Comparison of ENCODE assay signal across 1 cellular context in the genomic region with DNA sequence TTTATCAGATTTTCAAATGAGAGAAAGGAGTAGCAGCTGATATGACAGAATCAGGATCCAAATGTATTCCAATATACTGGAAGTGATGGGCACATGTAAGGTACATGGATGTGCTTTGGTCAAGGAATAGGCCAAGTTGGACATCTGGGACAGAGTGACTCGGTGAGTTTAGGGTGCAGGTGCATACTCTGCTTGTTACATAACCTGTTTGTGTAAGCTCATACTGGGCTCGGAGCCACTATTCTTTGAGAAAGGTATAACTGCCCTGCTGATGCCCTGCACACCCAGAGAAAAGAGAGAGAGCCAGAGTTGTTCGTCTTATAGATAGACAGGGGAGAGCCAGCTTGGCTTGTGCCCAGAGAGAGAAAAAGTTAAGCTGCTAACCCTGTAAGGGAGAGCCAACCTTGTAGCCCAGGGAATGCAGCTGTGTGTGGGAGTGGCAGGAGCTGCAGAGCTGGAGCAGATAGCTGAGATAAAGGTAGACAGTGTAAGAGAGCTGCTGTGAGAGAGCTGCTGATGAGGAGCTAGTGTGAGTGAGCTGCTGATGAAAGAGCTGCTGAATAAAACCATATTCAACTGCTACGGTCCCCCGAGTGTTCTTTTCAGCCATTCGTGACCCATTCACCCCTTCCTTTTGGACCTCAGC.
A peak's percentile ranks its signal among the peaks of the same experiment; 100 is the strongest.
TF ChIP-seq lines count a peak whose summit lies in the region.

No MANE protein-coding gene starts in this region.

TF ChIP-seq in HepG2, 621 proteins besides CTCF, POLR2A, EP300 and RAD21:
- no peak for TF ChIP-seq ZNF558 (CRISPR knock-in tag; IDR thresholded peaks at IDR 0.05; ENCODE audit: borderline replicate concordance)
- TF ChIP-seq, protein P1, sequence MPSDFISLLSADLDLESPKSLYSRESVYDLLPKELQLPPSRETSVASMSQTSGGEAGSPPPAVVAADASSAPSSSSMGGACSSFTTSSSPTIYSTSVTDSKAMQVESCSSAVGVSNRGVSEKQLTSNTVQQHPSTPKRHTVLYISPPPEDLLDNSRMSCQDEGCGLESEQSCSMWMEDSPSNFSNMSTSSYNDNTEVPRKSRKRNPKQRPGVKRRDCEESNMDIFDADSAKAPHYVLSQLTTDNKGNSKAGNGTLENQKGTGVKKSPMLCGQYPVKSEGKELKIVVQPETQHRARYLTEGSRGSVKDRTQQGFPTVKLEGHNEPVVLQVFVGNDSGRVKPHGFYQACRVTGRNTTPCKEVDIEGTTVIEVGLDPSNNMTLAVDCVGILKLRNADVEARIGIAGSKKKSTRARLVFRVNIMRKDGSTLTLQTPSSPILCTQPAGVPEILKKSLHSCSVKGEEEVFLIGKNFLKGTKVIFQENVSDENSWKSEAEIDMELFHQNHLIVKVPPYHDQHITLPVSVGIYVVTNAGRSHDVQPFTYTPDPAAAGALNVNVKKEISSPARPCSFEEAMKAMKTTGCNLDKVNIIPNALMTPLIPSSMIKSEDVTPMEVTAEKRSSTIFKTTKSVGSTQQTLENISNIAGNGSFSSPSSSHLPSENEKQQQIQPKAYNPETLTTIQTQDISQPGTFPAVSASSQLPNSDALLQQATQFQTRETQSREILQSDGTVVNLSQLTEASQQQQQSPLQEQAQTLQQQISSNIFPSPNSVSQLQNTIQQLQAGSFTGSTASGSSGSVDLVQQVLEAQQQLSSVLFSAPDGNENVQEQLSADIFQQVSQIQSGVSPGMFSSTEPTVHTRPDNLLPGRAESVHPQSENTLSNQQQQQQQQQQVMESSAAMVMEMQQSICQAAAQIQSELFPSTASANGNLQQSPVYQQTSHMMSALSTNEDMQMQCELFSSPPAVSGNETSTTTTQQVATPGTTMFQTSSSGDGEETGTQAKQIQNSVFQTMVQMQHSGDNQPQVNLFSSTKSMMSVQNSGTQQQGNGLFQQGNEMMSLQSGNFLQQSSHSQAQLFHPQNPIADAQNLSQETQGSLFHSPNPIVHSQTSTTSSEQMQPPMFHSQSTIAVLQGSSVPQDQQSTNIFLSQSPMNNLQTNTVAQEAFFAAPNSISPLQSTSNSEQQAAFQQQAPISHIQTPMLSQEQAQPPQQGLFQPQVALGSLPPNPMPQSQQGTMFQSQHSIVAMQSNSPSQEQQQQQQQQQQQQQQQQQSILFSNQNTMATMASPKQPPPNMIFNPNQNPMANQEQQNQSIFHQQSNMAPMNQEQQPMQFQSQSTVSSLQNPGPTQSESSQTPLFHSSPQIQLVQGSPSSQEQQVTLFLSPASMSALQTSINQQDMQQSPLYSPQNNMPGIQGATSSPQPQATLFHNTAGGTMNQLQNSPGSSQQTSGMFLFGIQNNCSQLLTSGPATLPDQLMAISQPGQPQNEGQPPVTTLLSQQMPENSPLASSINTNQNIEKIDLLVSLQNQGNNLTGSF (CRISPR knock-in tag; IDR thresholded peaks at IDR 0.05), result no peak
- peak; percentile 99 for TF ChIP-seq ZSCAN31 (CRISPR knock-in tag; IDR thresholded peaks at IDR 0.05; ENCODE audit: low read depth)
